18 cellular contexts compared by ENCODE assay signal in the genomic region with DNA sequence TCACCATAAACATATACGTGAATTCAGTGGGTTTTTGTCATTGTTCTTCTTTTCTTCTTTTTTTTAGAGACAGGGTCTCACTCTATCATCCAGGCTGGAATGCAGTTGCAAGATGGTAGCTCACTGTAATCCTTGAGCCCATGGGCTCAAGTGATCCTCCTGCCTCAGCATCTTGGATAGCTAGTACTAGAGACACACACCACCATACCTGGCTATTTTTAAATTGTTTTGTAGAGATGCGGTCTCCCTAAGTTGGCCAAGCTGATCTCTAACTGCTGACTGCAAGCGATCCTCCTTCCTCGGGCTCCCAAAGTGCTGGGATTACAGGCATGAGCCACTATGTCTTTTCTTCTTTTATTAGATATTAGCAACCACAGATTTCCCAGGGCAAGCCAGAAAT.
"Had no signal": no experiment of that assay in that cellular context is flagged by ENCODE, and none has a peak within 500 bp of the region (broad histone marks: within the 10 kb centered on the region; RNA-seq: fewer than 3 reads in every experiment).

No MANE protein-coding gene starts in this region.

- H3K9me3 ChIP-seq: esophagus muscularis mucosa, gastroesophageal sphincter, left lung, lower lobe of right lung, mucosa of descending colon had no signal

- H3K36me3 ChIP-seq: esophagus muscularis mucosa, gastroesophageal sphincter, left lung, lower lobe of right lung had no signal

- H3K4me3 ChIP-seq: coronary artery, dorsolateral prefrontal cortex, esophagus muscularis mucosa, gastroesophageal sphincter, hepatocyte, left lung, lower lobe of right lung, mucosa of descending colon had no signal

- ATAC-seq: foreskin keratinocyte, gastroesophageal sphincter, mucosa of descending colon had no signal

- DNase-seq: dermis blood vessel endothelial cell; effector CD4-positive, alpha-beta T cell; effector memory CD4-positive, alpha-beta T cell; foreskin keratinocyte; hypothalamus; immature natural killer cell; islet precursor cell; kidney glomerular epithelial cell; mesenchymal stem cell; mucosa of descending colon; naive B cell had no signal

- H3K4me1 ChIP-seq: foreskin keratinocyte, left lung, lower lobe of right lung had no signal

- H3K27me3 ChIP-seq: dorsolateral prefrontal cortex, esophagus muscularis mucosa, gastroesophageal sphincter, hepatocyte, left lung had no signal

- H3K27ac ChIP-seq: coronary artery, dorsolateral prefrontal cortex, esophagus muscularis mucosa, foreskin keratinocyte, gastroesophageal sphincter, hepatocyte, left lung, lower lobe of right lung had no signal
